Comparison of ENCODE assay signal across 9 cellular contexts in genomic region chr5:72248352-72249032, GRCh38.
DNase-seq lines count a peak whose midpoint lies in the region; ATAC-seq and TF ChIP-seq lines count a peak whose summit lies in the region.
"Had no signal": no experiment of that assay in that cellular context is flagged by ENCODE, and none has a peak within 500 bp of the region (broad histone marks: within the 10 kb centered on the region; RNA-seq: fewer than 3 reads in every experiment).

No MANE protein-coding gene starts in this region.

- peaks cover 31% of the 10 kb centered on the region for H3K4me1 Mint-ChIP-seq in activated CD8-positive, alpha-beta T cell treated with anti-CD3 and anti-CD28 coated beads, Interleukin-2, amount 10 ng/mL, durations not matched to agents 7 days and 5 days (ENCODE audit: low read depth)

- H3K4me3 ChIP-seq in HFF-Myc (replicated peaks; ENCODE audit: low read depth, low read length): no peak overlapping the region
- no peak overlapping the region for H3K4me3 ChIP-seq in thyroid gland (replicated peaks in 1 of 3)

- peak; percentile 95 for DNase-seq in HFF-Myc (ENCODE audit: extremely low read depth, low read depth)
- peak; percentile 58 for DNase-seq in inferior parietal cortex (ENCODE audit: extremely low spot score)
- peak; percentile 72 for DNase-seq in thyroid gland
- no peak for DNase-seq in DMS153 (lab: John Stamatoyannopoulos, UW)
- no peak for DNase-seq in activated CD8-positive, alpha-beta T cell treated with anti-CD3 and anti-CD28 coated beads, Interleukin-2, amount 10 ng/mL, durations not matched to agents 7 days and 5 days
- no peak for DNase-seq in HuH-7.5 (ENCODE audit: low spot score)
- no peak for DNase-seq in KG1 (lab: John Stamatoyannopoulos, UW)
- DNase-seq: naive B cell had no signal

- H3K27me3 ChIP-seq in thyroid gland: no peaks in the 10 kb centered on the region

- no peak for TF ChIP-seq POLR2A in thyroid gland (IDR thresholded peaks at IDR 0.05)

- no peak for TF ChIP-seq CTCF in HFF-Myc (IDR thresholded peaks at IDR 0.05; ENCODE audit: low read depth, low read length, missing control alignments)
- TF ChIP-seq CTCF in thyroid gland (IDR thresholded peaks at IDR 0.05): no peak

- H3K9me3 Mint-ChIP-seq in activated CD8-positive, alpha-beta T cell treated with anti-CD3 and anti-CD28 coated beads, Interleukin-2, amount 10 ng/mL, durations not matched to agents 7 days and 5 days (ENCODE audit: insufficient read depth): no peaks in the 10 kb centered on the region
- H3K9me3 Mint-ChIP-seq: naive B cell had no signal

- H3K27me3 Mint-ChIP-seq in activated CD8-positive, alpha-beta T cell treated with anti-CD3 and anti-CD28 coated beads, Interleukin-2, amount 10 ng/mL, durations not matched to agents 7 days and 5 days (ENCODE audit: low read depth): no peaks in the 10 kb centered on the region
- H3K27me3 Mint-ChIP-seq: naive B cell had no signal

- intact Hi-C loops in thyroid gland (cut with DNase I): no loop called here

- CTCF ChIA-PET in activated CD8-positive, alpha-beta T cell treated with anti-CD3 and anti-CD28 coated beads, Interleukin-2, amount 10 ng/mL, durations not matched to agents 7 days and 5 days (lab: Charles Lee): interaction anchor here (0.7 to 1.2 kb wide), 3 partner anchors 20 to 23 kb away, joined by 3 read pairs; no protein-coding TSS in a partner anchor

- H3K4me1 ChIP-seq in thyroid gland: peaks cover 44 to 63% of the 10 kb centered on the region in 2 donors

- peak overlapping the region; percentile 7 for H3K27ac ChIP-seq in angular gyrus (ENCODE audit: low read depth, low read length)
- H3K27ac ChIP-seq in thyroid gland: peak overlapping the region; percentile 50 to 90 (median 72)

- H3K27ac Mint-ChIP-seq in activated CD8-positive, alpha-beta T cell treated with anti-CD3 and anti-CD28 coated beads, Interleukin-2, amount 10 ng/mL, durations not matched to agents 7 days and 5 days: no peak overlapping the region

- peaks cover 4% of the 10 kb centered on the region for H3K36me3 Mint-ChIP-seq in activated CD8-positive, alpha-beta T cell treated with anti-CD3 and anti-CD28 coated beads, Interleukin-2, amount 10 ng/mL, durations not matched to agents 7 days and 5 days (ENCODE audit: low read depth)

- POLR2A ChIA-PET in activated CD8-positive, alpha-beta T cell treated with anti-CD3 and anti-CD28 coated beads, Interleukin-2, amount 10 ng/mL, durations not matched to agents 7 days and 5 days (lab: Charles Lee): no interaction called here

- no peaks in the 10 kb centered on the region for H3K36me3 ChIP-seq in thyroid gland

- H3K9me3 ChIP-seq in thyroid gland: no peaks in the 10 kb centered on the region

- no peak for ATAC-seq in activated CD8-positive, alpha-beta T cell treated with anti-CD3 and anti-CD28 coated beads, Interleukin-2, amount 10 ng/mL, durations not matched to agents 7 days and 5 days

- no peak overlapping the region for H3K4me3 Mint-ChIP-seq in activated CD8-positive, alpha-beta T cell treated with anti-CD3 and anti-CD28 coated beads, Interleukin-2, amount 10 ng/mL, durations not matched to agents 7 days and 5 days
- H3K4me3 Mint-ChIP-seq: naive B cell had no signal

- WGBS in thyroid gland, 2 donors: 47 to 51% methylated on average over 3 of the region's 3 CpGs

Comparison
In these comparisons a context has a peak if more than half of its experiments do, and no peak if none do; other contexts are left out.
1. DNase-seq: peak in HFF-Myc (single experiment), inferior parietal cortex (single experiment) and thyroid gland (2 of 2); none in DMS153 (single experiment), activated CD8-positive, alpha-beta T cell treated with anti-CD3 and anti-CD28 coated beads, Interleukin-2, amount 10 ng/mL, durations not matched to agents 7 days and 5 days (single experiment), HuH-7.5 (single experiment) and KG1 (single experiment).